ENCODE assay signal across 20 cellular contexts in genomic region chr1:156308078-156308477, GRCh38. TPM values are rescaled to one million over a fixed set of nuclear protein-coding genes. Genes with fewer than 3 reads are reported as not detected.
DNase-seq lines count a peak whose midpoint lies in the region; ATAC-seq, FAIRE-seq and TF ChIP-seq lines count a peak whose summit lies in the region.
"Had no signal": no experiment of that assay in that cellular context is flagged by ENCODE, and none has a peak within 500 bp of the region (broad histone marks: within the 10 kb centered on the region; RNA-seq: fewer than 3 reads in every experiment).

No MANE protein-coding gene starts in this region.

- H3K4me2 ChIP-seq in endothelial cell of umbilical vein (ENCODE audit: insufficient read depth, low read length) = no peak overlapping the region

- no peak for ATAC-seq in GM21528 (IDR thresholded peaks at IDR 0.05; ENCODE audit: low FRiP score, unreplicated experiment)
- ATAC-seq: Panc1 had no signal

- H3K27ac Mint-ChIP-seq in progenitor cell of endocrine pancreas = peak overlapping the region; percentile 70
- H3K27ac Mint-ChIP-seq: CD4-positive, alpha-beta memory T cell; H9 had no signal

- no peak overlapping the region for H2AFZ ChIP-seq in endothelial cell of umbilical vein (ENCODE audit: low read depth, low read length)

- no peaks in the 10 kb centered on the region for H3K4me1 ChIP-seq in endothelial cell of umbilical vein (ENCODE audit: control insufficient read depth, extremely low read depth, insufficient read depth, low read length)

- in situ Hi-C loops in Caki2 (cut with HindIII; ENCODE audit: low pct_unique_long_range_greater_than_20kb, low sequenced_read_pairs) = no loop called here

- no peak overlapping the region for H3K9ac ChIP-seq in endothelial cell of umbilical vein (replicated peaks; ENCODE audit: extremely low read depth, insufficient read depth, low read length)

- intact Hi-C loops in endothelial cell of umbilical vein (cut with micrococcal nuclease) = loop anchor here (1.0 kb wide), 1 partner anchor 10 kb away; no protein-coding TSS in a partner anchor

- no TSS peak for BruUV-seq in endothelial cell of umbilical vein (replicated peaks; lab: Mats Ljungman, UMichigan)

- H3K27me3 Mint-ChIP-seq in progenitor cell of endocrine pancreas = no peaks in the 10 kb centered on the region
- H3K27me3 Mint-ChIP-seq: CD4-positive, alpha-beta memory T cell had no signal

- no peaks in the 10 kb centered on the region for H3K9me3 Mint-ChIP-seq in progenitor cell of endocrine pancreas (ENCODE audit: low read depth)
- H3K9me3 Mint-ChIP-seq: CD4-positive, alpha-beta memory T cell; H9; neural crest cell had no signal

- TF ChIP-seq CTCF in endothelial cell of umbilical vein (IDR thresholded peaks at IDR 0.05; ENCODE audit: extremely low read depth in 1 of 2, insufficient read depth in 1 of 2, low read depth in 1 of 2, low read length in 2 of 2) = no peak
- TF ChIP-seq CTCF in progenitor cell of endocrine pancreas (IDR thresholded peaks at IDR 0.05; ENCODE audit: unreplicated experiment) = no peak

- CTCF ChIA-PET in endothelial cell of umbilical vein (lab: Charles Lee) = interaction anchor here (1.2 to 3.2 kb wide), 2 partner anchors 11 to 13 kb away, joined by 3 to 12 read pairs; partner anchors contain the start of gene GLMP

- TF ChIP-seq POLR2A in endothelial cell of umbilical vein (IDR thresholded peaks at IDR 0.05; ENCODE audit: low read depth, low read length) = no peak

- H3K9me3 ChIP-seq in endothelial cell of umbilical vein (replicated peaks; ENCODE audit: control insufficient read depth, insufficient read depth, low read length) = no peaks in the 10 kb centered on the region

- H3K4me1 Mint-ChIP-seq in progenitor cell of endocrine pancreas (ENCODE audit: low read depth) = no peaks in the 10 kb centered on the region
- H3K4me1 Mint-ChIP-seq: CD4-positive, alpha-beta memory T cell; H9; neural crest cell had no signal

- POLR2A ChIA-PET in endothelial cell of umbilical vein (lab: Charles Lee) = no interaction called here

- no peak for FAIRE-seq in endothelial cell of umbilical vein (lab: Jason Lieb, UNC)
- FAIRE-seq: GM12892, islet of Langerhans had no signal

- no peaks in the 10 kb centered on the region for H4K20me1 ChIP-seq in endothelial cell of umbilical vein (replicated peaks; ENCODE audit: control insufficient read depth, extremely low read depth, insufficient read depth, low read length)

- no peaks in the 10 kb centered on the region for H3K79me2 ChIP-seq in endothelial cell of umbilical vein (ENCODE audit: control insufficient read depth, insufficient read depth, low read length)

- DNase-seq in Caki2 (ENCODE audit: low read depth) (peak; percentile 21), RKO (ENCODE audit: low spot score) (peak; percentile 30), endothelial cell of umbilical vein (ENCODE audit: low read depth, low spot score) (peak; percentile 16), progenitor cell of endocrine pancreas (ENCODE audit: low spot score, unreplicated experiment) (no peak), T-helper 2 cell (no peak), iPS-NIHi7 (ENCODE audit: extremely low spot score) (no peak)
- DNase-seq: activated gamma-delta T cell; CD4-positive, alpha-beta memory T cell; effector CD8-positive, alpha-beta T cell; H9; NCI-H2081 treated with DMSO at 0.1 percent for 48 hours; NCI-H748 treated with DMSO at 0.1 percent for 48 hours; retina; substantia nigra had no signal

- H3K4me3 Mint-ChIP-seq in progenitor cell of endocrine pancreas (ENCODE audit: low read depth) = no peak overlapping the region
- H3K4me3 Mint-ChIP-seq: CD4-positive, alpha-beta memory T cell; H9; neural crest cell had no signal

- peaks cover 17% of the 10 kb centered on the region for H3K36me3 Mint-ChIP-seq in progenitor cell of endocrine pancreas (ENCODE audit: insufficient read depth)

- no peak overlapping the region for H3K27ac ChIP-seq in endothelial cell of umbilical vein (ENCODE audit: insufficient read depth, low read depth, low read length)

- peaks cover 18 to 21% of the 10 kb centered on the region in 2 experiments for H3K36me3 ChIP-seq in endothelial cell of umbilical vein (ENCODE audit: control insufficient read depth in 2 of 2, extremely low read depth in 1 of 2, insufficient read depth in 2 of 2, low read length in 2 of 2)

- H3K9me1 ChIP-seq in endothelial cell of umbilical vein (replicated peaks; ENCODE audit: control insufficient read depth, extremely low read depth, insufficient read depth, low read length) = no peaks in the 10 kb centered on the region

- no peaks in the 10 kb centered on the region for H3K27me3 ChIP-seq in endothelial cell of umbilical vein (ENCODE audit: control insufficient read depth in 2 of 2, insufficient read depth in 2 of 2, low read length in 2 of 2)

- no peak overlapping the region for H3K4me3 ChIP-seq in endothelial cell of umbilical vein (replicated peaks in 1 of 3; ENCODE audit: insufficient read depth in 1 of 3, low read depth in 1 of 3, low read length in 3 of 3)

- dilution Hi-C loops in endothelial cell of umbilical vein (cut with MboI; ENCODE audit: extremely low pct_ligation_motif_present, low sequenced_read_pairs) = no loop called here

TF ChIP-seq in endothelial cell of umbilical vein, 7 proteins besides CTCF, POLR2A, EP300 and RAD21 (continues in another document):
- peak; percentile 39 for TF ChIP-seq FOS (IDR thresholded peaks at IDR 0.05; ENCODE audit: borderline replicate concordance, insufficient read depth, low read length)
- TF ChIP-seq JUN (IDR thresholded peaks at IDR 0.05; ENCODE audit: borderline replicate concordance, insufficient read depth, insufficient read length, low read depth) = peak; percentile 31

RNA-seq across cellular contexts. Expression of gene VHLL, which starts 9.0 kb away (rescaled TPM):
- total RNA-seq in Caki2 (2014; rRNA removed; shearing (Covaris generic); ENCODE audit: low replicate concordance) = not detected in 2 replicates
- 0.73 TPM in 1 of 2 replicates, not detected in the other for total RNA-seq in endothelial cell of umbilical vein
- not detected in 2 replicates for polyA plus RNA-seq in endothelial cell of umbilical vein
- polyA plus RNA-seq in endothelial cell of umbilical vein (2011; cell fraction: cytosol; rRNA removed) = 0.11 TPM in 1 of 2 replicates, not detected in the other
- 0.27 TPM in 1 of 2 replicates, not detected in the other for polyA plus RNA-seq in endothelial cell of umbilical vein (2011; cell fraction: nucleus; rRNA removed)
- polyA plus RNA-seq in endothelial cell of umbilical vein (2012) = not detected in 2 replicates
- 0.76 TPM in 1 of 2 replicates, not detected in the other for polyA minus RNA-seq in endothelial cell of umbilical vein
- not detected for polyA minus RNA-seq in endothelial cell of umbilical vein (2011; cell fraction: cytosol; rRNA and poly(A)+ RNA removed)
- polyA minus RNA-seq in endothelial cell of umbilical vein (2011; cell fraction: nucleus; rRNA and poly(A)+ RNA removed) = not detected in 2 replicates
- total RNA-seq in progenitor cell of endocrine pancreas = 0.46 TPM in 1 of 2 replicates, not detected in the other
- total RNA-seq: G401, H9 had no signal
- polyA plus RNA-seq: CD4-positive, alpha-beta memory T cell had no signal

RNA-seq across cellular contexts. Expression of gene GLMP, which starts 12.6 kb away (rescaled TPM):
- 79.0 and 119 TPM in 2 replicates for total RNA-seq in Caki2 (2014; rRNA removed; shearing (Covaris generic); ENCODE audit: low replicate concordance)
- 83.3 and 84.3 TPM in 2 replicates for total RNA-seq in endothelial cell of umbilical vein
- polyA plus RNA-seq in endothelial cell of umbilical vein = 109 and 136 TPM in 2 replicates
- 58.5 and 61.2 TPM in 2 replicates for polyA plus RNA-seq in endothelial cell of umbilical vein (2011; cell fraction: cytosol; rRNA removed)
- 31.9 and 43.5 TPM in 2 replicates for polyA plus RNA-seq in endothelial cell of umbilical vein (2011; cell fraction: nucleus; rRNA removed)
- 75.5 TPM in 2 replicates for polyA plus RNA-seq in endothelial cell of umbilical vein (2012)
- 44.3 and 53.0 TPM in 2 replicates for polyA minus RNA-seq in endothelial cell of umbilical vein
- 10.9 TPM for polyA minus RNA-seq in endothelial cell of umbilical vein (2011; cell fraction: cytosol; rRNA and poly(A)+ RNA removed)
- polyA minus RNA-seq in endothelial cell of umbilical vein (2011; cell fraction: nucleus; rRNA and poly(A)+ RNA removed) = 12.9 and 14.8 TPM in 2 replicates
- total RNA-seq in progenitor cell of endocrine pancreas = 57.1 and 59.3 TPM in 2 replicates

RNA-seq across cellular contexts. Expression of gene TMEM79, which starts 24.0 kb away (rescaled TPM):
- total RNA-seq in Caki2 (2014; rRNA removed; shearing (Covaris generic); ENCODE audit: low replicate concordance) = 1.4 and 2.5 TPM in 2 replicates
- total RNA-seq in endothelial cell of umbilical vein = 3.0 TPM in 2 replicates
- polyA plus RNA-seq in endothelial cell of umbilical vein = 4.8 and 5.6 TPM in 2 replicates
- 2.4 and 2.9 TPM in 2 replicates for polyA plus RNA-seq in endothelial cell of umbilical vein (2011; cell fraction: cytosol; rRNA removed)
- 5.7 and 6.1 TPM in 2 replicates for polyA plus RNA-seq in endothelial cell of umbilical vein (2011; cell fraction: nucleus; rRNA removed)
- polyA plus RNA-seq in endothelial cell of umbilical vein (2012) = 1.9 and 2.0 TPM in 2 replicates
- 1.4 and 3.2 TPM in 2 replicates for polyA minus RNA-seq in endothelial cell of umbilical vein
- 4.0 TPM for polyA minus RNA-seq in endothelial cell of umbilical vein (2011; cell fraction: cytosol; rRNA and poly(A)+ RNA removed)
- 1.4 and 3.4 TPM in 2 replicates for polyA minus RNA-seq in endothelial cell of umbilical vein (2011; cell fraction: nucleus; rRNA and poly(A)+ RNA removed)
- total RNA-seq in progenitor cell of endocrine pancreas = 5.1 and 5.9 TPM in 2 replicates

RNA-seq across cellular contexts. Expression of gene SMG5, which starts 25.5 kb away (rescaled TPM):
- 52.9 and 53.1 TPM in 2 replicates for total RNA-seq in Caki2 (2014; rRNA removed; shearing (Covaris generic); ENCODE audit: low replicate concordance)
- total RNA-seq in endothelial cell of umbilical vein (79.0 and 82.6 TPM in 2 replicates), progenitor cell of endocrine pancreas (114 TPM in 2 replicates)
- polyA plus RNA-seq in endothelial cell of umbilical vein = 32.6 and 37.4 TPM in 2 replicates
- 33.0 and 33.5 TPM in 2 replicates for polyA plus RNA-seq in endothelial cell of umbilical vein (2011; cell fraction: cytosol; rRNA removed)
- 122 and 137 TPM in 2 replicates for polyA plus RNA-seq in endothelial cell of umbilical vein (2011; cell fraction: nucleus; rRNA removed)
- polyA plus RNA-seq in endothelial cell of umbilical vein (2012) = 44.6 and 45.9 TPM in 2 replicates
- polyA minus RNA-seq in endothelial cell of umbilical vein = 48.6 and 49.1 TPM in 2 replicates
- polyA minus RNA-seq in endothelial cell of umbilical vein (2011; cell fraction: cytosol; rRNA and poly(A)+ RNA removed) = 22.1 TPM
- 39.4 and 45.9 TPM in 2 replicates for polyA minus RNA-seq in endothelial cell of umbilical vein (2011; cell fraction: nucleus; rRNA and poly(A)+ RNA removed)

RNA-seq across cellular contexts. Expression of gene CCT3, which starts 30.0 kb away (rescaled TPM):
- total RNA-seq in Caki2 (2014; rRNA removed; shearing (Covaris generic); ENCODE audit: low replicate concordance) = 691 and 710 TPM in 2 replicates
- total RNA-seq in endothelial cell of umbilical vein = 330 and 367 TPM in 2 replicates
- polyA plus RNA-seq in endothelial cell of umbilical vein = 255 and 276 TPM in 2 replicates
- polyA plus RNA-seq in endothelial cell of umbilical vein (2011; cell fraction: cytosol; rRNA removed) = 398 and 417 TPM in 2 replicates
- polyA plus RNA-seq in endothelial cell of umbilical vein (2011; cell fraction: nucleus; rRNA removed) = 208 and 265 TPM in 2 replicates
- 267 and 391 TPM in 2 replicates for polyA plus RNA-seq in endothelial cell of umbilical vein (2012)
- polyA minus RNA-seq in endothelial cell of umbilical vein = 344 and 372 TPM in 2 replicates
- polyA minus RNA-seq in endothelial cell of umbilical vein (2011; cell fraction: cytosol; rRNA and poly(A)+ RNA removed) = 436 TPM
- 72.6 and 99.4 TPM in 2 replicates for polyA minus RNA-seq in endothelial cell of umbilical vein (2011; cell fraction: nucleus; rRNA and poly(A)+ RNA removed)
- 260 and 270 TPM in 2 replicates for total RNA-seq in progenitor cell of endocrine pancreas

Comparison
In these comparisons a context has a peak if more than half of its experiments do, and no peak if none do; other contexts are left out.
1. DNase-seq: peak in Caki2 (single experiment), RKO (single experiment) and endothelial cell of umbilical vein (single experiment); none in progenitor cell of endocrine pancreas (single experiment), T-helper 2 cell (0 of 5) and iPS-NIHi7 (single experiment).